12 cellular contexts compared by ENCODE assay signal in the genomic region with DNA sequence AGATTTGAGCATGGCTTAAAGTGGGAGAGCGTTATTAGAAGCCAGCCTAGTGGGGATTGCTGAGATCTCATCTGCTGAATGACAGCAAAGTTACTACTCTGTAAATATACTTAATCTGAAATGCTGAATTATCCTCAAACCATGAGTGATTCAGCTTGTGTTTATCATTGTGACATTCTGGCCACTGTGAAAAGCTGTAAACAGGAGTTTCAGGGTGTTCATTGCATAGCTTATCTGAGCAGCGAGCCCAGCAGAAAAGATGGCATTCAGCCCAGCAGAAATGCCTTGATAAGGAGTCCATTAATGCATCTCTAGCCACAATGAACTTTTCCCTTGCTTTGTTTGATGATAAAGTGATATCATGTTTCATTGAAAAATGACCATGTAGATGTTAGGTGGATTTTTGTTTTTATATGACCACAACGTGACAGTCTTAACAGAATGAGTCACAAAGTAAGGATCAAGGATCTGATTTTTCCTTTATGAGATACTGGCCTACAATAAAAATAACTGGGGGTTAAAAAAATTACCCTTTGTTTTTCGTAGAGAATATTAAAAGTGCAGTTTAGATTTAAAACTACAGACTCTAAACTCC. TPM values are rescaled to one million over a fixed set of nuclear protein-coding genes. Genes with fewer than 3 reads are reported as not detected.
A peak's percentile ranks its signal among the peaks of the same experiment; 100 is the strongest.
DNase-seq lines count a peak whose midpoint lies in the region; ATAC-seq and TF ChIP-seq lines count a peak whose summit lies in the region.
"Had no signal": no experiment of that assay in that cellular context is flagged by ENCODE, and none has a peak within 500 bp of the region (broad histone marks: within the 10 kb centered on the region; RNA-seq: fewer than 3 reads in every experiment).

No MANE protein-coding gene starts in this region.

- H3K4me3 ChIP-seq in adipocyte (ENCODE audit: low read length) (no peak overlapping the region), left lung (no peak overlapping the region)
- H3K4me3 ChIP-seq: testis had no signal

- H3K9me3 ChIP-seq in adipocyte (ENCODE audit: control insufficient read depth, low read length) = no peaks in the 10 kb centered on the region
- H3K9me3 ChIP-seq in left lung = no peaks in the 10 kb centered on the region
- H3K9me3 ChIP-seq: testis had no signal

- H3K9ac ChIP-seq in adipocyte (ENCODE audit: low read length) = no peak overlapping the region

- no peak for TF ChIP-seq CTCF in left lung (IDR thresholded peaks at IDR 0.05)

- no peak overlapping the region for H3K27ac ChIP-seq in left lung
- H3K27ac ChIP-seq: testis had no signal

- no peaks in the 10 kb centered on the region for H3K27me3 ChIP-seq in adipocyte (replicated peaks; ENCODE audit: control insufficient read depth, insufficient read depth, low read length)
- H3K27me3 ChIP-seq in left lung = no peaks in the 10 kb centered on the region
- H3K27me3 ChIP-seq: testis had no signal

- H3K4me1 ChIP-seq in adipocyte (ENCODE audit: control insufficient read depth, insufficient read depth, low read length) = peaks cover 31% of the 10 kb centered on the region
- peaks cover 29 to 67% of the 10 kb centered on the region in 2 donors for H3K4me1 ChIP-seq in left lung

- ATAC-seq in left lung = peak; percentile 29
- no peak for ATAC-seq in GM19467 (IDR thresholded peaks at IDR 0.05; ENCODE audit: unreplicated experiment)
- ATAC-seq in GM21423 (IDR thresholded peaks at IDR 0.05; ENCODE audit: unreplicated experiment) = no peak

- H3K36me3 ChIP-seq in adipocyte (ENCODE audit: control insufficient read depth, insufficient read depth, low read length, severe bottlenecking) (no peaks in the 10 kb centered on the region), left lung (no peaks in the 10 kb centered on the region)

- intact Hi-C loops in left lung (cut with DNase I) = no loop called here

- peak; percentile 99 for DNase-seq in A172 (ENCODE audit: low spot score)
- peak; percentile 77 for DNase-seq in HS-27A (ENCODE audit: low read depth)
- DNase-seq in adipocyte (ENCODE audit: low read depth) = peak; percentile 77
- DNase-seq in left lung = no peak
- no peak for DNase-seq in HuH-7.5 (ENCODE audit: low spot score)
- DNase-seq in NK-92 treated with Interleukin-12 subunit alpha and Interleukin-12 subunit beta, amount 100 ng/mL, for 24 hours (lab: John Stamatoyannopoulos, UW) = no peak
- DNase-seq: activated naive CD8-positive, alpha-beta T cell treated with anti-CD3 and anti-CD28 coated beads, Interleukin-2, amount 10 ng/mL, durations not matched to agents 7 days and 5 days; DMS 273 treated with DMSO at 0.1 percent for 48 hours; NCI-H2227 treated with DMSO at 0.1 percent for 48 hours; testis had no signal

RNA-seq across cellular contexts. Expression of a gene that starts 7.8 kb away (rescaled TPM):
- total RNA-seq in A172 (2014; rRNA removed; shearing (Covaris generic)) = 0.96 and 1.8 TPM in 2 replicates
- total RNA-seq in left lung = 100 to 1,000 TPM in 1 of 2 donors, 10 to 100 TPM in 1; 86.9 to 113 TPM

Comparison
In these comparisons a context has a peak if more than half of its experiments do, and no peak if none do; other contexts are left out.
1. DNase-seq: peak in A172 (single experiment), HS-27A (single experiment) and adipocyte (single experiment); none in left lung (0 of 2), HuH-7.5 (single experiment) and NK-92 treated with Interleukin-12 subunit alpha and Interleukin-12 subunit beta, amount 100 ng/mL, for 24 hours (single experiment).
2. RNA of a gene that starts 7.8 kb away (total RNA-seq): 86.9 to 113 TPM in left lung; 0.96 to 1.8 TPM in A172; every median in the first group is over 10 times any median in the second.